Comparison of ENCODE assay signal across 10 cellular contexts in the genomic region with DNA sequence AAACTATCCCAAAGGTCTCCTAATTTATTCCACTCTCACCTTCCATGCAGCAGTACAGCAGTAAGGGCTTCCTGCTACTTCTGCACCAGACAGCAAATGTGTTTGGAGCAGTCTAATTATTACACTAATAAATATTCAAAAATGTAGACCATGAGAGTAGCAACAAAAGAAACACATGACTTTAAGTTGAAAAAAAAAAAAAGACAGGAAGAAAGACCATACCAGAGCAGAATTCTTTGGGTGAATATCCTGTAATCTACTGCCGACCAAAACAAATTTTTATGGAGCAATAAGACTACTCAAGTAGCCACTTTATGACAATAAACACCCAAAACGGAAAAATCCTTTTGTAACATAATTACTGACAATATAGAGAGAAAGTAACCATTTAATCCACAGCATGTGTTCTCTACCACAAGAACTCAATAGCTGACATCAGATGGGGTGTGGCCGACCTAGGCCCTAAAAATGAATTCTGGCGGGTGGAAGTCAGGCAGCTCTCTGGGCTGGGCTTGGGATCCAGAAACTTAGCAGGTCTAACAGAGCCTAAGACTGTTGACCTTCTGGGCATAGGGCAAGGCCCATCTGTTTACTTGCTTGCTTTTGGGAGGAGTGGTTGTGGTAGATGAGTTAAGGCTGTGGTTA. TPM values are rescaled to one million over a fixed set of nuclear protein-coding genes. Genes with fewer than 3 reads are reported as not detected.
DNase-seq lines count a peak whose midpoint lies in the region; ATAC-seq and TF ChIP-seq lines count a peak whose summit lies in the region.
"Had no signal": no experiment of that assay in that cellular context is flagged by ENCODE, and none has a peak within 500 bp of the region (broad histone marks: within the 10 kb centered on the region; RNA-seq: fewer than 3 reads in every experiment).

No MANE protein-coding gene starts in this region.

- WGBS in lung, 2 donors, result 67 to 85% methylated on average over 4 of the region's 4 CpGs

- peak overlapping the region; percentile 75 for H3K27ac Mint-ChIP-seq in activated T-helper 2 cell treated with anti-CD3 and anti-CD28 coated beads, Interferon-gamma antibody, Interleukin-2, Interleukin-4, amounts not matched to agents 10 μg/mL and 5 μg/mL and 100 μg/mL, durations not matched to agents 14 hours and 24 hours and 36 hours
- H3K27ac Mint-ChIP-seq: endodermal cell had no signal

- peak overlapping the region in 8 of 11 experiments; percentile 5 to 50 (median 30); a peak in 12 of 22 replicates for H3K4me2 ChIP-seq in BLaER1 treated with 17β-estradiol and CSF1 and Interleukin-3, amounts not matched to agents 10 nM and 100 nM

- no peaks in the 10 kb centered on the region for H3K27me3 ChIP-seq in BLaER1 treated with 17β-estradiol and CSF1 and Interleukin-3, amounts not matched to agents 10 nM and 100 nM
- no peaks in the 10 kb centered on the region for H3K27me3 ChIP-seq in lung (ENCODE audit: control insufficient read depth, insufficient read depth)

- no peaks in the 10 kb centered on the region for H3K9me3 Mint-ChIP-seq in activated T-helper 2 cell treated with anti-CD3 and anti-CD28 coated beads, Interferon-gamma antibody, Interleukin-2, Interleukin-4, amounts not matched to agents 10 μg/mL and 5 μg/mL and 100 μg/mL, durations not matched to agents 14 hours and 24 hours and 36 hours
- H3K9me3 Mint-ChIP-seq: endodermal cell had no signal

- H3K4me1 Mint-ChIP-seq in activated T-helper 2 cell treated with anti-CD3 and anti-CD28 coated beads, Interferon-gamma antibody, Interleukin-2, Interleukin-4, amounts not matched to agents 10 μg/mL and 5 μg/mL and 100 μg/mL, durations not matched to agents 14 hours and 24 hours and 36 hours (ENCODE audit: low read depth), result peaks cover 54% of the 10 kb centered on the region

- peaks cover 17% of the 10 kb centered on the region for H3K36me3 Mint-ChIP-seq in activated T-helper 2 cell treated with anti-CD3 and anti-CD28 coated beads, Interferon-gamma antibody, Interleukin-2, Interleukin-4, amounts not matched to agents 10 μg/mL and 5 μg/mL and 100 μg/mL, durations not matched to agents 14 hours and 24 hours and 36 hours (ENCODE audit: low read depth)

- H3K4me3 ChIP-seq in BLaER1 treated with 17β-estradiol and CSF1 and Interleukin-3, amounts not matched to agents 10 nM and 100 nM, result no peak overlapping the region
- H3K4me3 ChIP-seq in lung, result no peak overlapping the region

- intact Hi-C loops in activated T-helper 2 cell treated with anti-CD3 and anti-CD28 coated beads, Interferon-gamma antibody, Interleukin-2, Interleukin-4, amounts not matched to agents 10 μg/mL and 5 μg/mL and 100 μg/mL, durations not matched to agents 14 hours and 24 hours and 36 hours (cut with micrococcal nuclease), result loop anchor here (2.0 to 10.0 kb wide), 5 partner anchors 15 to 1347 kb away; partner anchors contain the start of genes DIS3, KLF5 and PIBF1

- H3K27ac ChIP-seq in BLaER1 treated with 17β-estradiol and CSF1 and Interleukin-3, amounts not matched to agents 10 nM and 100 nM, result no peak overlapping the region; a peak in 1 of 22 replicates
- H3K27ac ChIP-seq in KOPT-K1 (ENCODE audit: low read depth, low read length, poor library complexity, severe bottlenecking), result peak overlapping the region; percentile 2
- H3K27ac ChIP-seq in lung (ENCODE audit: low read depth in 1 of 2, low read length in 1 of 2), result peak overlapping the region; percentile 4 to 9
- H3K27ac ChIP-seq: neutrophil had no signal

- TF ChIP-seq CTCF in lung (IDR thresholded peaks at IDR 0.05; ENCODE audit: control extremely low read depth, extremely low read depth), result no peak

- peaks cover 13 to 34% (median 24%) of the 10 kb centered on the region in 10 experiments for H3K4me1 ChIP-seq in BLaER1 treated with 17β-estradiol and CSF1 and Interleukin-3, amounts not matched to agents 10 nM and 100 nM
- H3K4me1 ChIP-seq in lung (ENCODE audit: control insufficient read depth in 2 of 2, insufficient read depth in 2 of 2, low read length in 2 of 2), result peaks cover 2 to 11% of the 10 kb centered on the region in 2 donors

- H3K9me3 ChIP-seq in BLaER1 treated with 17β-estradiol and CSF1 and Interleukin-3, amounts not matched to agents 10 nM and 100 nM (replicated peaks in 1 of 11), result peaks cover 0 to 10% (median 4%) of the 10 kb centered on the region in 11 experiments; a peak in 13 of 22 replicates
- H3K9me3 ChIP-seq in KOPT-K1 (ENCODE audit: insufficient read depth, low read length, poor library complexity, severe bottlenecking), result no peaks in the 10 kb centered on the region
- no peaks in the 10 kb centered on the region for H3K9me3 ChIP-seq in lung (ENCODE audit: control insufficient read depth in 2 of 2, insufficient read depth in 1 of 2, low read length in 1 of 2)
- H3K9me3 ChIP-seq: neutrophil had no signal

- no peaks in the 10 kb centered on the region for H3K27me3 Mint-ChIP-seq in activated T-helper 2 cell treated with anti-CD3 and anti-CD28 coated beads, Interferon-gamma antibody, Interleukin-2, Interleukin-4, amounts not matched to agents 10 μg/mL and 5 μg/mL and 100 μg/mL, durations not matched to agents 14 hours and 24 hours and 36 hours (ENCODE audit: low read depth)

- H3K4me3 Mint-ChIP-seq in activated T-helper 2 cell treated with anti-CD3 and anti-CD28 coated beads, Interferon-gamma antibody, Interleukin-2, Interleukin-4, amounts not matched to agents 10 μg/mL and 5 μg/mL and 100 μg/mL, durations not matched to agents 14 hours and 24 hours and 36 hours (ENCODE audit: low read depth), result no peak overlapping the region
- H3K4me3 Mint-ChIP-seq: endodermal cell had no signal

- no peak overlapping the region for H3K9ac ChIP-seq in BLaER1 treated with 17β-estradiol and CSF1 and Interleukin-3, amounts not matched to agents 10 nM and 100 nM

- peaks cover 0 to 45% (median 5%) of the 10 kb centered on the region in 11 experiments; a peak in 10 of 22 replicates for H4K20me1 ChIP-seq in BLaER1 treated with 17β-estradiol and CSF1 and Interleukin-3, amounts not matched to agents 10 nM and 100 nM

- peak; percentile 23 for DNase-seq in activated T-helper 2 cell treated with anti-CD3 and anti-CD28 coated beads, Interferon-gamma antibody, Interleukin-2, Interleukin-4, amounts not matched to agents 10 μg/mL and 5 μg/mL and 100 μg/mL, durations not matched to agents 14 hours and 24 hours and 36 hours (ENCODE audit: low spot score)
- DNase-seq in lung (ENCODE audit: low spot score), result no peak
- no peak for DNase-seq in GDM1 (lab: John Stamatoyannopoulos, UW)
- DNase-seq in SHP77 (lab: John Stamatoyannopoulos, UW), result no peak
- no peak for DNase-seq in activated CD4-positive, CD25-positive, alpha-beta regulatory T cell (lab: John Stamatoyannopoulos, UW)
- DNase-seq: endodermal cell had no signal

- ATAC-seq in lung (ENCODE audit: insufficient read depth, low FRiP score) (no peak), GM18520 (IDR thresholded peaks at IDR 0.05; ENCODE audit: unreplicated experiment) (no peak)

- H3K36me3 ChIP-seq in BLaER1 treated with 17β-estradiol and CSF1 and Interleukin-3, amounts not matched to agents 10 nM and 100 nM, result peaks cover 0 to 9% (median 0%) of the 10 kb centered on the region in 11 experiments; a peak in 3 of 22 replicates
- H3K36me3 ChIP-seq in KOPT-K1 (ENCODE audit: insufficient read depth, low read length), result no peaks in the 10 kb centered on the region
- no peaks in the 10 kb centered on the region for H3K36me3 ChIP-seq in lung (ENCODE audit: control insufficient read depth in 2 of 2, insufficient read depth in 2 of 2, low read length in 2 of 2)
- H3K36me3 ChIP-seq: neutrophil had no signal

RNA-seq across cellular contexts. Expression of gene KLF12, which starts 4.6 kb away (rescaled TPM):
- total RNA-seq in activated T-helper 2 cell treated with anti-CD3 and anti-CD28 coated beads, Interferon-gamma antibody, Interleukin-2, Interleukin-4, amounts not matched to agents 10 μg/mL and 5 μg/mL and 100 μg/mL, durations not matched to agents 14 hours and 24 hours and 36 hours, result 23.3 and 23.4 TPM in 2 replicates
- 10 to 100 TPM in 1 of 2 donors, 1 to 10 TPM in 1; 8.8 to 26.8 TPM for total RNA-seq in lung
- under 1 TPM; 0.77 to 0.86 TPM for polyA plus RNA-seq in lung

Comparison
In these comparisons a context has a peak if more than half of its experiments do, and no peak if none do; other contexts are left out.
1. H3K27ac ChIP-seq: peak in KOPT-K1 (single experiment) and lung (2 of 2); none in BLaER1 treated with 17β-estradiol and CSF1 and Interleukin-3, amounts not matched to agents 10 nM and 100 nM (0 of 11).